In genomic region chrX:121781991-121782390, GRCh38 we compare ENCODE assay signal across 17 cellular contexts.
A peak's percentile ranks its signal among the peaks of the same experiment; 100 is the strongest.
DNase-seq lines count a peak whose midpoint lies in the region; ATAC-seq, FAIRE-seq and TF ChIP-seq lines count a peak whose summit lies in the region.
"Had no signal": no experiment of that assay in that cellular context is flagged by ENCODE, and none has a peak within 500 bp of the region (broad histone marks: within the 10 kb centered on the region; RNA-seq: fewer than 3 reads in every experiment).

No MANE protein-coding gene starts in this region.

- no peaks in the 10 kb centered on the region for H3K4me1 ChIP-seq in left lung
- H3K4me1 ChIP-seq: BLaER1 treated with 17β-estradiol and CSF1 and Interleukin-3, amounts not matched to agents 10 nM and 100 nM had no signal

- no peak for FAIRE-seq in bronchial epithelial cell (lab: Jason Lieb, UNC)
- FAIRE-seq: HepG2 had no signal

- H3K9me3 ChIP-seq in left lung = no peaks in the 10 kb centered on the region

- H3K4me1 Mint-ChIP-seq in activated T-cell treated with anti-CD3 and anti-CD28 coated beads, Interleukin-2, amount 50 U/mL, for 24 hours (ENCODE audit: low read depth) = no peaks in the 10 kb centered on the region
- H3K4me1 Mint-ChIP-seq: B cell had no signal

- DNase-seq in HPDE6-E6E7 (ENCODE audit: extremely low spot score) (peak; percentile 3), NCI-H1105 treated with DMSO at 0.1 percent for 48 hours (lab: John Stamatoyannopoulos, UW) (peak; percentile 24), bronchial epithelial cell (ENCODE audit: low read depth) (peak; percentile 86), left lung (no peak)
- no peak for DNase-seq in activated T-cell treated with anti-CD3 and anti-CD28 coated beads, Interleukin-2, amount 50 U/mL, for 24 hours
- DNase-seq: Calu3; CD8-positive, alpha-beta T cell; DMS79 treated with DMSO at 0.1 percent for 48 hours; GF-D8; GOT3; H7; HFFc6 had no signal

- TF ChIP-seq CTCF in bronchial epithelial cell (IDR thresholded peaks at IDR 0.05; ENCODE audit: insufficient read depth, low read length, severe bottlenecking) = no peak
- no peak for TF ChIP-seq CTCF in left lung (IDR thresholded peaks at IDR 0.05)

- peaks cover 2% of the 10 kb centered on the region for H3K27me3 Mint-ChIP-seq in activated T-cell treated with anti-CD3 and anti-CD28 coated beads, Interleukin-2, amount 50 U/mL, for 24 hours
- H3K27me3 Mint-ChIP-seq: B cell had no signal

- H3K4me3 ChIP-seq in bronchial epithelial cell (ENCODE audit: low read depth, low read length) (no peak overlapping the region), left lung (no peak overlapping the region)
- H3K4me3 ChIP-seq: BLaER1 treated with 17β-estradiol and CSF1 and Interleukin-3, amounts not matched to agents 10 nM and 100 nM had no signal

- no peak overlapping the region for H3K4me3 Mint-ChIP-seq in activated T-cell treated with anti-CD3 and anti-CD28 coated beads, Interleukin-2, amount 50 U/mL, for 24 hours
- H3K4me3 Mint-ChIP-seq: B cell; CD8-positive, alpha-beta T cell; HFFc6 had no signal

- no peak overlapping the region for H3K27ac ChIP-seq in left lung
- H3K27ac ChIP-seq: BLaER1 treated with 17β-estradiol and CSF1 and Interleukin-3, amounts not matched to agents 10 nM and 100 nM had no signal

- H3K27ac Mint-ChIP-seq in activated T-cell treated with anti-CD3 and anti-CD28 coated beads, Interleukin-2, amount 50 U/mL, for 24 hours = no peak overlapping the region
- H3K27ac Mint-ChIP-seq: B cell; CD8-positive, alpha-beta T cell; HFFc6 had no signal

- intact Hi-C loops in left lung (cut with DNase I) = no loop called here

- no peaks in the 10 kb centered on the region for H3K36me3 Mint-ChIP-seq in activated T-cell treated with anti-CD3 and anti-CD28 coated beads, Interleukin-2, amount 50 U/mL, for 24 hours (ENCODE audit: low read depth)
- H3K36me3 Mint-ChIP-seq: CD8-positive, alpha-beta T cell had no signal

- H3K9me3 Mint-ChIP-seq in activated T-cell treated with anti-CD3 and anti-CD28 coated beads, Interleukin-2, amount 50 U/mL, for 24 hours = no peaks in the 10 kb centered on the region
- H3K9me3 Mint-ChIP-seq: HFFc6 had no signal

- H3K36me3 ChIP-seq in bronchial epithelial cell (ENCODE audit: control insufficient read depth, insufficient read depth, low read length) (no peaks in the 10 kb centered on the region), left lung (no peaks in the 10 kb centered on the region)
- H3K36me3 ChIP-seq: BLaER1 treated with 17β-estradiol and CSF1 and Interleukin-3, amounts not matched to agents 10 nM and 100 nM had no signal

- no peaks in the 10 kb centered on the region for H3K27me3 ChIP-seq in bronchial epithelial cell (ENCODE audit: control insufficient read depth, insufficient read depth, low read length)
- H3K27me3 ChIP-seq in left lung = no peaks in the 10 kb centered on the region
- H3K27me3 ChIP-seq: BLaER1 treated with 17β-estradiol and CSF1 and Interleukin-3, amounts not matched to agents 10 nM and 100 nM had no signal

- peak; percentile 11 for ATAC-seq in left lung
- ATAC-seq in HG03469 (IDR thresholded peaks at IDR 0.05; ENCODE audit: unreplicated experiment) = no peak
- ATAC-seq: CD8-positive, alpha-beta T cell; HCT116; HepG2 had no signal

Comparison
In these comparisons a context has a peak if more than half of its experiments do, and no peak if none do; other contexts are left out.
1. DNase-seq: peak in HPDE6-E6E7 (single experiment), NCI-H1105 treated with DMSO at 0.1 percent for 48 hours (single experiment) and bronchial epithelial cell (single experiment); none in left lung (0 of 2) and activated T-cell treated with anti-CD3 and anti-CD28 coated beads, Interleukin-2, amount 50 U/mL, for 24 hours (single experiment).